ENCODE assay signal across 7 cellular contexts in the genomic region with DNA sequence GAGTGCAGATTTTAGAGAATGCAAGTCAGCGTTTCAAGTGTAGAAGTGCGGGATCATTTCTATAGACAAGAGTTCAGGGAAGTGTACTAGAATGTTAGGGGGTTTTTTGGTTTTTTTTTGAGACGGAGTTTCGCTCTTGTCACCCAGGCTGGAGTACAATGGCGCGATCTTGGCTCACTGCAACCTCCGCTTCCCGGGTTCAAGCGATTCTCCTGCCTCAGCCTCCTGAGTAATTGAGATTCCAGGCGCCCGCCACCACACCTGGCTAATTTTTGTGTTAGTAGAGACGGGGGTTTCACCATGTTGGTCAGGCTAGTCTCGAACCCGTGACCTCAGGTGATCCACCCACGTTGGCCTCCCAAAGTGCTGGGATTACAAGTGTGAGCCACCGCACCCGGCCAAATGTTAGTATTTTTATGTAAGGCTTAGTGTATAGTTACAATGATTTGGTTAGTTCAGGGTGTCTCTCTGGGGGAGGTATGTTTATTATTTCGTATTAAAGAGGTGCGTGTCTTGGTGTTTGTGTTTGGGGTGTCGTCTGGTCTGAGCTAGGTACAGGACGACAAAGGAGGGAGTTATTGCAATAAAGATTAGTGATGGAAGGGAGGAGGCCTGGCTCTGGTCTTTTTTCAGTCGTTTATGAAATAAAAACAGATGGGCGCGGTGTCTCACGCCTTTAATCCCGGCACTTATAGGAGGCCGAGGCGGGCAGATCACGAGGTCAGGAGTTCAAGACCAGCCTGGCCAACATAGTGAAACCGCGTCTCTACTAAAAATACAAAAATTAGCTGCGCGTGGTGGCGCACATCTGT. TPM values are rescaled to one million over a fixed set of nuclear protein-coding genes. Genes with fewer than 3 reads are reported as not detected.
A peak's percentile ranks its signal among the peaks of the same experiment; 100 is the strongest.
DNase-seq lines count a peak whose midpoint lies in the region; ATAC-seq and TF ChIP-seq lines count a peak whose summit lies in the region.
"Not testable (repeated sequence)": the region's sequence is repeated elsewhere in the genome, so short reads cannot be mapped to it uniquely, and the experiment has no call there.

No MANE protein-coding gene starts in this region.

- peak; percentile 0 for ATAC-seq in GM19043 (IDR thresholded peaks at IDR 0.05; ENCODE audit: low read depth, unreplicated experiment)
- ATAC-seq in HG03460 (IDR thresholded peaks at IDR 0.05; ENCODE audit: unreplicated experiment), result peak; percentile 8
- not testable (repeated sequence) for ATAC-seq in memory B cell (ENCODE audit: low read depth)

- not testable (repeated sequence) for H3K27me3 ChIP-seq in adrenal gland; fibroblast of lung (ENCODE audit: control insufficient read depth, insufficient read depth, low read length)

- H3K4me1 Mint-ChIP-seq in T-helper 1 cell treated with Interleukin-12 subunit alpha and Interleukin-12 subunit beta and Interleukin-4 antibody, amounts not matched to agents 30 μg/mL and 1 μg/mL, for 36 hours (ENCODE audit: low read depth), result peaks cover 15% of the 10 kb centered on the region
- not testable (repeated sequence) for H3K4me1 Mint-ChIP-seq in memory B cell

- not testable (repeated sequence) for H3K9me3 Mint-ChIP-seq in T-helper 1 cell treated with Interleukin-12 subunit alpha and Interleukin-12 subunit beta and Interleukin-4 antibody, amounts not matched to agents 30 μg/mL and 1 μg/mL, for 36 hours; memory B cell

- H3K27ac ChIP-seq in adrenal gland, result peak overlapping the region; percentile 62 to 100 (median 98)
- H3K27ac ChIP-seq in fibroblast of lung (ENCODE audit: insufficient read depth, low read length), result peak overlapping the region; percentile 88
- peak overlapping the region; percentile 83 to 98 (median 95) for H3K27ac ChIP-seq in skin epidermis

- WGBS in adrenal gland, 4 donors, result 36 to 42% (median 38%) methylated on average over 34 of the region's 34 CpGs

- peak overlapping the region; percentile 80 for H2AFZ ChIP-seq in fibroblast of lung (ENCODE audit: low read length)

- TF ChIP-seq POLR2A in adrenal gland (IDR thresholded peaks at IDR 0.05), result not testable (repeated sequence)

- DNase-seq in adrenal gland, result peak in 2 of 7 donors; percentile 41 to 64
- not testable (repeated sequence) for DNase-seq in fibroblast of lung (ENCODE audit: low read depth in 2 of 2); memory B cell (ENCODE audit: low spot score in 2 of 2)

- H3K36me3 Mint-ChIP-seq in T-helper 1 cell treated with Interleukin-12 subunit alpha and Interleukin-12 subunit beta and Interleukin-4 antibody, amounts not matched to agents 30 μg/mL and 1 μg/mL, for 36 hours (ENCODE audit: low read depth), result peaks cover 12% of the 10 kb centered on the region
- H3K36me3 Mint-ChIP-seq in memory B cell, result not testable (repeated sequence)

- not testable (repeated sequence) for H3K9me3 ChIP-seq in adrenal gland (replicated peaks in 1 of 3); fibroblast of lung (ENCODE audit: control insufficient read depth, insufficient read depth, low read depth, low read length)

- H3K4me2 ChIP-seq in fibroblast of lung (ENCODE audit: extremely low read depth, insufficient read depth, low read length), result peak overlapping the region; percentile 78

- H3K4me3 ChIP-seq in adrenal gland, result peak overlapping the region in 3 of 4 donors; percentile 79 to 100 (median 81)
- H3K4me3 ChIP-seq in fibroblast of lung (replicated peaks in 1 of 4; ENCODE audit: control extremely low read depth in 1 of 4, insufficient read depth in 1 of 4, low read depth in 3 of 4, low read length in 4 of 4), result peak overlapping the region; percentile 81 to 92 (median 86)
- H3K4me3 ChIP-seq in skin epidermis, result peak overlapping the region; percentile 58 to 88 (median 81)

- H4K20me1 ChIP-seq in fibroblast of lung (ENCODE audit: control insufficient read depth, extremely low read depth, insufficient read depth, low read length), result not testable (repeated sequence)

- peaks cover 0 to 26% of the 10 kb centered on the region in 2 donors for H3K4me1 ChIP-seq in adrenal gland (replicated peaks in 1 of 2)
- not testable (repeated sequence) for H3K4me1 ChIP-seq in fibroblast of lung (ENCODE audit: control insufficient read depth, extremely low read depth, insufficient read depth, low read length)

- TF ChIP-seq CTCF in adrenal gland (IDR thresholded peaks at IDR 0.05); fibroblast of lung (conservative IDR thresholded peaks at IDR 0.05 in 1 of 2, IDR thresholded peaks at IDR 0.05 in 1 of 2; ENCODE audit: low read depth in 1 of 2, low read length in 2 of 2): not testable (repeated sequence)

- peak overlapping the region; percentile 92 for H3K4me3 Mint-ChIP-seq in T-helper 1 cell treated with Interleukin-12 subunit alpha and Interleukin-12 subunit beta and Interleukin-4 antibody, amounts not matched to agents 30 μg/mL and 1 μg/mL, for 36 hours
- peak overlapping the region; percentile 90 for H3K4me3 Mint-ChIP-seq in memory B cell

- H3K9ac ChIP-seq in fibroblast of lung (ENCODE audit: insufficient read depth, low read length), result peak overlapping the region; percentile 92

- H3K27ac Mint-ChIP-seq in T-helper 1 cell treated with Interleukin-12 subunit alpha and Interleukin-12 subunit beta and Interleukin-4 antibody, amounts not matched to agents 30 μg/mL and 1 μg/mL, for 36 hours, result peak overlapping the region; percentile 93
- peak overlapping the region; percentile 89 for H3K27ac Mint-ChIP-seq in memory B cell

- H3K36me3 ChIP-seq in adrenal gland (replicated peaks in 1 of 2); fibroblast of lung (ENCODE audit: control insufficient read depth, insufficient read depth, low read length): not testable (repeated sequence)

- peaks cover 37% of the 10 kb centered on the region for H3K79me2 ChIP-seq in fibroblast of lung (ENCODE audit: control insufficient read depth, insufficient read depth, low read length)

- intact Hi-C loops in adrenal gland (cut with DNase I), result not testable (repeated sequence)

- not testable (repeated sequence) for H3K27me3 Mint-ChIP-seq in T-helper 1 cell treated with Interleukin-12 subunit alpha and Interleukin-12 subunit beta and Interleukin-4 antibody, amounts not matched to agents 30 μg/mL and 1 μg/mL, for 36 hours (ENCODE audit: low read depth); memory B cell

RNA-seq across cellular contexts. Expression of gene FAM168B, which starts 0.8 kb away (rescaled TPM):
- total RNA-seq in adrenal gland (100 to 1,000 TPM in 4 of 8 donors, 10 to 100 TPM in 4; 92.0 to 139 (median 103) TPM), fibroblast of lung (71.2 and 79.1 TPM in 2 replicates)
- polyA plus RNA-seq in adrenal gland (10 to 100 TPM; 15.7 to 61.6 (median 19.9) TPM), fibroblast of lung (87.8 and 95.8 TPM in 2 replicates)
- 62.2 and 65.9 TPM in 2 replicates for polyA plus RNA-seq in fibroblast of lung (2012)
- 176 and 199 TPM in 2 replicates for polyA minus RNA-seq in fibroblast of lung (ENCODE audit: low replicate concordance)

RNA-seq across cellular contexts. Expression of gene PLEKHB2, which starts 11.1 kb away (rescaled TPM):
- total RNA-seq in adrenal gland (100 to 1,000 TPM in 3 of 8 donors, 10 to 100 TPM in 5; 75.1 to 146 (median 96.0) TPM), fibroblast of lung (75.8 and 94.0 TPM in 2 replicates)
- polyA plus RNA-seq in adrenal gland (100 to 1,000 TPM in 1 of 3 donors, 10 to 100 TPM in 2; 16.1 to 181 (median 23.1) TPM), fibroblast of lung (79.6 and 86.0 TPM in 2 replicates)
- 48.9 and 51.7 TPM in 2 replicates for polyA plus RNA-seq in fibroblast of lung (2012)
- polyA minus RNA-seq in fibroblast of lung (ENCODE audit: low replicate concordance), result 74.7 and 131 TPM in 2 replicates
